In the genomic region with DNA sequence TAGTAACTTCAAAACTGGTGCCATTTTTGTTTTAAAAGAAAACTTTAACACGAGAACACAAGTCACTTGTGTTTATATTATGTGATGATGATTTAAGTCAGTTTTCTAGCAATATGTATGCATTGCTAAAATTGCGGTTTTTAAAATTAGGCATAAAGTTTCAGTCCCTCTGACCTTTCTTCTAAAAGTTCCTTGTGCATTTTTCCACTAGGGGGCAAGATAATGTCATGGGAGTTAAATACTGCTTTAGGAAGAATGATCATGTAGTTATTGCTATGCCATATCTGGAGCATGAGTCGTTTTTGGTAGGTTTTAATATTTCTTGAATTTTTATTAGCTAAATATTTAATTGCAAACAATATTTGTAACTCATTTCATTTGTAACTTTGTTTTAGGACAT, we compare ENCODE assay signal across 9 cellular contexts. TPM values are rescaled to one million over a fixed set of nuclear protein-coding genes. Genes with fewer than 3 reads are reported as not detected.
DNase-seq lines count a peak whose midpoint lies in the region; ATAC-seq and TF ChIP-seq lines count a peak whose summit lies in the region.
"Had no signal": no experiment of that assay in that cellular context is flagged by ENCODE, and none has a peak within 500 bp of the region (broad histone marks: within the 10 kb centered on the region; RNA-seq: fewer than 3 reads in every experiment).

No MANE protein-coding gene starts in this region.

- peak; percentile 60 for ATAC-seq in left lung
- ATAC-seq in GM19463 (IDR thresholded peaks at IDR 0.05; ENCODE audit: unreplicated experiment): no peak
- no peak for ATAC-seq in GM18519 (IDR thresholded peaks at IDR 0.05; ENCODE audit: low FRiP score, unreplicated experiment)

- H3K4me3 ChIP-seq in Loucy (ENCODE audit: low read length, poor library complexity, severe bottlenecking) (no peak overlapping the region), astrocyte of the spinal cord (ENCODE audit: low read depth, low read length) (no peak overlapping the region), left lung (no peak overlapping the region)
- H3K4me3 ChIP-seq: SJCRH30 had no signal

- H4K20me1 ChIP-seq in Loucy (ENCODE audit: insufficient read depth, low read length, poor library complexity, severe bottlenecking): peaks cover 40% of the 10 kb centered on the region

- H3K27me3 ChIP-seq in Loucy (ENCODE audit: insufficient read depth, low read length, poor library complexity, severe bottlenecking) (no peaks in the 10 kb centered on the region), left lung (no peaks in the 10 kb centered on the region)
- H3K27me3 ChIP-seq: SJCRH30 had no signal

- H3K9me3 ChIP-seq in Loucy (ENCODE audit: insufficient read depth, low read depth, low read length) (no peaks in the 10 kb centered on the region), left lung (no peaks in the 10 kb centered on the region)
- H3K9me3 ChIP-seq: SJCRH30 had no signal

- intact Hi-C loops in left lung (cut with DNase I): loop anchor here in 1 of 2 donors (5.0 kb wide), 1 partner anchor 416 kb away; no protein-coding TSS in a partner anchor

- H3K4me1 ChIP-seq in Loucy (ENCODE audit: insufficient read depth, low read length, poor library complexity, severe bottlenecking) (peaks cover 14% of the 10 kb centered on the region), left lung (peaks cover 0 to 9% of the 10 kb centered on the region in 2 donors)

- peaks cover 51% of the 10 kb centered on the region for H3K79me2 ChIP-seq in Loucy (ENCODE audit: insufficient read depth, low read length)

- in situ Hi-C loops in astrocyte of the spinal cord (cut with HindIII; ENCODE audit: low sequenced_read_pairs): no loop called here

- no peak overlapping the region for H3K4me2 ChIP-seq in Loucy (ENCODE audit: low read depth, low read length, poor library complexity, severe bottlenecking)

- H2AFZ ChIP-seq in Loucy (ENCODE audit: low read length): no peak overlapping the region

- peak; percentile 52 for DNase-seq in EL
- peak; percentile 50 for DNase-seq in astrocyte of the spinal cord (ENCODE audit: low read depth, low spot score)
- no peak for DNase-seq in left lung
- no peak for DNase-seq in KG1 (lab: John Stamatoyannopoulos, UW)
- DNase-seq in stimulated activated CD4-positive, alpha-beta T cell treated with anti-CD3 and anti-CD28 coated beads, Interleukin-4, amount 100 ng/mL, for 4 hours: no peak

- peaks cover 7% of the 10 kb centered on the region; the same call in 1 of the 2 replicates for H3F3A ChIP-seq in Loucy (ENCODE audit: low read depth)

- no peak overlapping the region for H3K27ac ChIP-seq in left lung
- H3K27ac ChIP-seq: SJCRH30 had no signal

- H3K36me3 ChIP-seq in Loucy (ENCODE audit: insufficient read depth, low read length): peaks cover 64% of the 10 kb centered on the region
- H3K36me3 ChIP-seq in left lung: peaks cover 0 to 38% of the 10 kb centered on the region in 2 donors

- no peaks in the 10 kb centered on the region for H3K9me2 ChIP-seq in Loucy (replicated peaks; ENCODE audit: low read depth, low read length)

- peak; percentile 81 for TF ChIP-seq CTCF in Loucy (conservative IDR thresholded peaks at IDR 0.05; ENCODE audit: low read length)
- TF ChIP-seq CTCF in astrocyte of the spinal cord (IDR thresholded peaks at IDR 0.05; ENCODE audit: low read depth, low read length): peak; percentile 63
- peak; percentile 54 to 59 for TF ChIP-seq CTCF in left lung (IDR thresholded peaks at IDR 0.05)

- no peak overlapping the region for H3K9ac ChIP-seq in Loucy (ENCODE audit: low read depth, low read length, poor library complexity, severe bottlenecking)

RNA-seq across cellular contexts. Expression of a gene that starts 10.7 kb away (rescaled TPM):
- total RNA-seq in left lung: 10 to 100 TPM in 1 of 2 donors, 1 to 10 TPM in 1; 6.3 to 10.4 TPM

Comparison
In these comparisons a context has a peak if more than half of its experiments do, and no peak if none do; other contexts are left out.
1. DNase-seq: peak in EL (single experiment) and astrocyte of the spinal cord (single experiment); none in left lung (0 of 2), KG1 (single experiment) and stimulated activated CD4-positive, alpha-beta T cell treated with anti-CD3 and anti-CD28 coated beads, Interleukin-4, amount 100 ng/mL, for 4 hours (0 of 2).
2. Peak in every context shown above with its lines, with median percentiles within 50 percentile points of each other: CTCF ChIP-seq.